In the genomic region with DNA sequence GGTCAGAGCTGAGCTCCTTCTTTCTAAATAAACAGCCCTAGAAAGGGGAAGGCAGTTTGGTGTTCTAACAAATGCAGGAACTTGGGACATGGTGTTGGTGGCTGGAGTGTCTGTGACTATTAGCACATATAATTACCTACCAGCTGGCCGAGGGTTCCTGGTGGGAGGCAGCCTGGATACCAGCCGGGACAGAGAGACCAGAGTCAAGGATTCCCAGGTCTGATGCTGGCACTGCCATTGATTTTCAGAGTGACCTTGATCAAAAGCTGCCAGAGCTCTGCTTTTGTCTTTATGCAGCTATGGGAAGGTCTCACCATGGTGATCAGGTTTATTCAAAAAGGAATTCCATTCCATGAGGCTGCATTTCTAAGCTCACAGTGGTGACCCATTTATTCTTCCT, we compare ENCODE assay signal across 1 cellular context.
TF ChIP-seq lines count a peak whose summit lies in the region.

No MANE protein-coding gene starts in this region.

TF ChIP-seq in GM23338, 12 proteins besides CTCF, POLR2A, EP300 and RAD21 (continued from another document):
- TF ChIP-seq, protein P1, sequence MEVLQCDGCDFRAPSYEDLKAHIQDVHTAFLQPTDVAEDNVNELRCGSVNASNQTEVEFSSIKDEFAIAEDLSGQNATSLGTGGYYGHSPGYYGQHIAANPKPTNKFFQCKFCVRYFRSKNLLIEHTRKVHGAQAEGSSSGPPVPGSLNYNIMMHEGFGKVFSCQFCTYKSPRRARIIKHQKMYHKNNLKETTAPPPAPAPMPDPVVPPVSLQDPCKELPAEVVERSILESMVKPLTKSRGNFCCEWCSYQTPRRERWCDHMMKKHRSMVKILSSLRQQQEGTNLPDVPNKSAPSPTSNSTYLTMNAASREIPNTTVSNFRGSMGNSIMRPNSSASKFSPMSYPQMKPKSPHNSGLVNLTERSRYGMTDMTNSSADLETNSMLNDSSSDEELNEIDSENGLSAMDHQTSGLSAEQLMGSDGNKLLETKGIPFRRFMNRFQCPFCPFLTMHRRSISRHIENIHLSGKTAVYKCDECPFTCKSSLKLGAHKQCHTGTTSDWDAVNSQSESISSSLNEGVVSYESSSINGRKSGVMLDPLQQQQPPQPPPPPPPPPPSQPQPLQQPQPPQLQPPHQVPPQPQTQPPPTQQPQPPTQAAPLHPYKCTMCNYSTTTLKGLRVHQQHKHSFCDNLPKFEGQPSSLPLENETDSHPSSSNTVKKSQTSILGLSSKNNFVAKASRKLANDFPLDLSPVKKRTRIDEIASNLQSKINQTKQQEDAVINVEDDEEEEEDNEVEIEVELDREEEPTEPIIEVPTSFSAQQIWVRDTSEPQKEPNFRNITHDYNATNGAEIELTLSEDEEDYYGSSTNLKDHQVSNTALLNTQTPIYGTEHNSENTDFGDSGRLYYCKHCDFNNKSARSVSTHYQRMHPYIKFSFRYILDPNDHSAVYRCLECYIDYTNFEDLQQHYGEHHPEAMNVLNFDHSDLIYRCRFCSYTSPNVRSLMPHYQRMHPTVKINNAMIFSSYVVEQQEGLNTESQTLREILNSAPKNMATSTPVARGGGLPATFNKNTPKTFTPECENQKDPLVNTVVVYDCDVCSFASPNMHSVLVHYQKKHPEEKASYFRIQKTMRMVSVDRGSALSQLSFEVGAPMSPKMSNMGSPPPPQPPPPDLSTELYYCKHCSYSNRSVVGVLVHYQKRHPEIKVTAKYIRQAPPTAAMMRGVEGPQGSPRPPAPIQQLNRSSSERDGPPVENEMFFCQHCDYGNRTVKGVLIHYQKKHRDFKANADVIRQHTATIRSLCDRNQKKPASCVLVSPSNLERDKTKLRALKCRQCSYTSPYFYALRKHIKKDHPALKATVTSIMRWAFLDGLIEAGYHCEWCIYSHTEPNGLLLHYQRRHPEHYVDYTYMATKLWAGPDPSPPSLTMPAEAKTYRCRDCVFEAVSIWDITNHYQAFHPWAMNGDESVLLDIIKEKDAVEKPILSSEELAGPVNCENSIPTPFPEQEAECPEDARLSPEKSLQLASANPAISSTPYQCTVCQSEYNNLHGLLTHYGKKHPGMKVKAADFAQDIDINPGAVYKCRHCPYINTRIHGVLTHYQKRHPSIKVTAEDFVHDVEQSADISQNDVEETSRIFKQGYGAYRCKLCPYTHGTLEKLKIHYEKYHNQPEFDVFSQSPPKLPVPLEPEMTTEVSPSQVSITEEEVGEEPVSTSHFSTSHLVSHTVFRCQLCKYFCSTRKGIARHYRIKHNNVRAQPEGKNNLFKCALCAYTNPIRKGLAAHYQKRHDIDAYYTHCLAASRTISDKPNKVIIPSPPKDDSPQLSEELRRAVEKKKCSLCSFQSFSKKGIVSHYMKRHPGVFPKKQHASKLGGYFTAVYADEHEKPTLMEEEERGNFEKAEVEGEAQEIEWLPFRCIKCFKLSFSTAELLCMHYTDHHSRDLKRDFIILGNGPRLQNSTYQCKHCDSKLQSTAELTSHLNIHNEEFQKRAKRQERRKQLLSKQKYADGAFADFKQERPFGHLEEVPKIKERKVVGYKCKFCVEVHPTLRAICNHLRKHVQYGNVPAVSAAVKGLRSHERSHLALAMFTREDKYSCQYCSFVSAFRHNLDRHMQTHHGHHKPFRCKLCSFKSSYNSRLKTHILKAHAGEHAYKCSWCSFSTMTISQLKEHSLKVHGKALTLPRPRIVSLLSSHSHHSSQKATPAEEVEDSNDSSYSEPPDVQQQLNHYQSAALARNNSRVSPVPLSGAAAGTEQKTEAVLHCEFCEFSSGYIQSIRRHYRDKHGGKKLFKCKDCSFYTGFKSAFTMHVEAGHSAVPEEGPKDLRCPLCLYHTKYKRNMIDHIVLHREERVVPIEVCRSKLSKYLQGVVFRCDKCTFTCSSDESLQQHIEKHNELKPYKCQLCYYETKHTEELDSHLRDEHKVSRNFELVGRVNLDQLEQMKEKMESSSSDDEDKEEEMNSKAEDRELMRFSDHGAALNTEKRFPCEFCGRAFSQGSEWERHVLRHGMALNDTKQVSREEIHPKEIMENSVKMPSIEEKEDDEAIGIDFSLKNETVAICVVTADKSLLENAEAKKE (CRISPR knock-in tag; IDR thresholded peaks at IDR 0.05) = no peak
- TF ChIP-seq EZH2 (IDR thresholded peaks at IDR 0.05; ENCODE audit: low read depth, unreplicated experiment) (no peak), EZH2phosphoT487 (IDR thresholded peaks at IDR 0.05; ENCODE audit: unreplicated experiment) (no peak), JUNB (IDR thresholded peaks at IDR 0.05; ENCODE audit: unreplicated experiment) (no peak), CREB1 (CRISPR knock-in tag; IDR thresholded peaks at IDR 0.05; ENCODE audit: low read depth) (no peak)
- TF ChIP-seq, protein P2, sequence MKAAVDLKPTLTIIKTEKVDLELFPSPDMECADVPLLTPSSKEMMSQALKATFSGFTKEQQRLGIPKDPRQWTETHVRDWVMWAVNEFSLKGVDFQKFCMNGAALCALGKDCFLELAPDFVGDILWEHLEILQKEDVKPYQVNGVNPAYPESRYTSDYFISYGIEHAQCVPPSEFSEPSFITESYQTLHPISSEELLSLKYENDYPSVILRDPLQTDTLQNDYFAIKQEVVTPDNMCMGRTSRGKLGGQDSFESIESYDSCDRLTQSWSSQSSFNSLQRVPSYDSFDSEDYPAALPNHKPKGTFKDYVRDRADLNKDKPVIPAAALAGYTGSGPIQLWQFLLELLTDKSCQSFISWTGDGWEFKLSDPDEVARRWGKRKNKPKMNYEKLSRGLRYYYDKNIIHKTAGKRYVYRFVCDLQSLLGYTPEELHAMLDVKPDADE (IDR thresholded peaks at IDR 0.05) = no peak
TF ChIP-seq in GM23338: peak in this region for 0.
